ENCODE assay signal across 13 cellular contexts in the genomic region with DNA sequence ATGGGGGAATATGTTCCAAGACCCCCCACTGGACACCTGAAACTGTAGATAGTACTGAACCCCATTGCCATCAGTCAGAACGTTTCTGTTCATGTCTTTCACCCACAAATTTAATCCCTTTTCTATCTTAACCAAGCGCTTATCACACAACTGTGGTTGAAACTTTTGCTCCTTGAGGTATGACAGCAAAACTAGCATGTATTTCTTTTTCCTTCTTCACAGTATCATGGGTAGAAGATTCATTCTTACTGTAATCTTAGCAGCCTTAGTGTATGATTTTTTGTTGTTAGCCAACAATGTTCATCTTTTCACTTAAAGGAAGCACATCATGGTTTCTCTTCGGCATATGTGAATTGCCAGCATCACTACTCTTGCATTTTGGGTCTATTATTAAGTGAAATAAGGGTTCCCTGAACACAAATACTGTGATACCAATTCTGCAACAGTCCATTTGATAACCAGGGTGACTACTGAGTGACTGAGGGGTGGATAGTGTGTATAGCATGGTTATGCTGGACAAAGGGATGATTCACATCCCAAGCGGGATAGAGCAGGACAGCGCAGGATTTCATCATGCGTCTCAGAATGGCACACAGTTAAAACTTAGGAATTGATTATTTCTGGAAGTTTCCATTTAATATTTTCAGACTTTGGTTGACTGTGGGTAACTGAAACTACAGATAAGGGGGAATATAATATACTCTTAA. TPM values are rescaled to one million over a fixed set of nuclear protein-coding genes. Genes with fewer than 3 reads are reported as not detected.
DNase-seq lines count a peak whose midpoint lies in the region; ATAC-seq lines count a peak whose summit lies in the region.
"Had no signal": no experiment of that assay in that cellular context is flagged by ENCODE, and none has a peak within 500 bp of the region (broad histone marks: within the 10 kb centered on the region; RNA-seq: fewer than 3 reads in every experiment).

No MANE protein-coding gene starts in this region.

- H3K27me3 Mint-ChIP-seq in stimulated activated naive CD8-positive, alpha-beta T cell treated with anti-CD3 and anti-CD28 coated beads, Interleukin-15, Interleukin-2, amounts not matched to agents 100 ng/mL and 50 ng/mL, for 24 hours, result no peaks in the 10 kb centered on the region
- no peaks in the 10 kb centered on the region for H3K27me3 Mint-ChIP-seq in activated naive CD8-positive, alpha-beta T cell

- peaks cover 87% of the 10 kb centered on the region for H3K4me1 Mint-ChIP-seq in stimulated activated naive CD8-positive, alpha-beta T cell treated with anti-CD3 and anti-CD28 coated beads, Interleukin-15, Interleukin-2, amounts not matched to agents 100 ng/mL and 50 ng/mL, for 24 hours (ENCODE audit: low read depth)
- H3K4me1 Mint-ChIP-seq in activated naive CD8-positive, alpha-beta T cell (ENCODE audit: low read depth), result peaks cover 76% of the 10 kb centered on the region

- peak overlapping the region; percentile 64 for H3K27ac Mint-ChIP-seq in stimulated activated naive CD8-positive, alpha-beta T cell treated with anti-CD3 and anti-CD28 coated beads, Interleukin-15, Interleukin-2, amounts not matched to agents 100 ng/mL and 50 ng/mL, for 24 hours
- H3K27ac Mint-ChIP-seq in activated naive CD8-positive, alpha-beta T cell, result peak overlapping the region; percentile 84

- peak overlapping the region; percentile 24 for H3K4me3 Mint-ChIP-seq in stimulated activated naive CD8-positive, alpha-beta T cell treated with anti-CD3 and anti-CD28 coated beads, Interleukin-15, Interleukin-2, amounts not matched to agents 100 ng/mL and 50 ng/mL, for 24 hours
- no peak overlapping the region for H3K4me3 Mint-ChIP-seq in activated naive CD8-positive, alpha-beta T cell

- H3K4me1 ChIP-seq in urinary bladder (ENCODE audit: insufficient read depth), result no peaks in the 10 kb centered on the region

- intact Hi-C loops in head of caudate nucleus (cut with DNase I), result no loop called here

- no peak overlapping the region for H3K4me3 ChIP-seq in urinary bladder (ENCODE audit: low read depth, low read length)
- H3K4me3 ChIP-seq: BLaER1, esophagus muscularis mucosa had no signal

- ATAC-seq in stimulated activated naive CD8-positive, alpha-beta T cell treated with anti-CD3 and anti-CD28 coated beads, Interleukin-15, Interleukin-2, amounts not matched to agents 100 U/mL and 50 U/mL, for 24 hours, result no peak
- ATAC-seq in GM18520 (IDR thresholded peaks at IDR 0.05; ENCODE audit: unreplicated experiment), result no peak

- H3K9me3 Mint-ChIP-seq in stimulated activated naive CD8-positive, alpha-beta T cell treated with anti-CD3 and anti-CD28 coated beads, Interleukin-15, Interleukin-2, amounts not matched to agents 100 ng/mL and 50 ng/mL, for 24 hours, result no peaks in the 10 kb centered on the region
- H3K9me3 Mint-ChIP-seq in activated naive CD8-positive, alpha-beta T cell (ENCODE audit: low read depth), result no peaks in the 10 kb centered on the region

- H3K27ac ChIP-seq in urinary bladder (ENCODE audit: low read depth), result peak overlapping the region; percentile 1
- H3K27ac ChIP-seq: BLaER1, esophagus muscularis mucosa had no signal

- no peaks in the 10 kb centered on the region for H3K36me3 ChIP-seq in urinary bladder (ENCODE audit: insufficient read depth)

- peaks cover 83% of the 10 kb centered on the region for H3K36me3 Mint-ChIP-seq in stimulated activated naive CD8-positive, alpha-beta T cell treated with anti-CD3 and anti-CD28 coated beads, Interleukin-15, Interleukin-2, amounts not matched to agents 100 ng/mL and 50 ng/mL, for 24 hours (ENCODE audit: low read depth)
- peaks cover 7% of the 10 kb centered on the region for H3K36me3 Mint-ChIP-seq in activated naive CD8-positive, alpha-beta T cell

- WGBS in urinary bladder, result 84% methylated on average over 6 of the region's 6 CpGs

- no peak for DNase-seq in stimulated activated naive CD8-positive, alpha-beta T cell treated with anti-CD3 and anti-CD28 coated beads, Interleukin-15, Interleukin-2, amounts not matched to agents 100 U/mL and 50 U/mL, for 24 hours
- peak in 30 of 42 donors; percentile 22 to 82 (median 52) for DNase-seq in head of caudate nucleus
- DNase-seq in NCI-H1417 (lab: John Stamatoyannopoulos, UW), result no peak
- DNase-seq in NCI-H1092 (lab: John Stamatoyannopoulos, UW), result no peak
- DNase-seq: activated effector memory CD4-positive, alpha-beta T cell treated with anti-CD3 and anti-CD28 coated beads, Interleukin-2, amount 50 U/mL, for 16 hours; NCI-H1694 treated with DMSO at 0.1 percent for 48 hours had no signal

RNA-seq across cellular contexts. Expression of gene KCNS1, which starts 41.8 kb away (rescaled TPM):
- 0.21 TPM for total RNA-seq in urinary bladder
- polyA plus RNA-seq in urinary bladder, result 0.16 TPM
- total RNA-seq: mononuclear cell had no signal

RNA-seq across cellular contexts. Expression of gene WFDC5, which starts 55.8 kb away (rescaled TPM):
- total RNA-seq in urinary bladder, result 0.26 TPM
- polyA plus RNA-seq in urinary bladder, result 0.27 TPM
- total RNA-seq: esophagus muscularis mucosa, mononuclear cell had no signal

Comparison
In these comparisons a context has a peak if more than half of its experiments do, and no peak if none do; other contexts are left out.
1. DNase-seq: peak in head of caudate nucleus (30 of 42); none in stimulated activated naive CD8-positive, alpha-beta T cell treated with anti-CD3 and anti-CD28 coated beads, Interleukin-15, Interleukin-2, amounts not matched to agents 100 U/mL and 50 U/mL, for 24 hours (single experiment), NCI-H1417 (0 of 3) and NCI-H1092 (single experiment).